In the genomic region with DNA sequence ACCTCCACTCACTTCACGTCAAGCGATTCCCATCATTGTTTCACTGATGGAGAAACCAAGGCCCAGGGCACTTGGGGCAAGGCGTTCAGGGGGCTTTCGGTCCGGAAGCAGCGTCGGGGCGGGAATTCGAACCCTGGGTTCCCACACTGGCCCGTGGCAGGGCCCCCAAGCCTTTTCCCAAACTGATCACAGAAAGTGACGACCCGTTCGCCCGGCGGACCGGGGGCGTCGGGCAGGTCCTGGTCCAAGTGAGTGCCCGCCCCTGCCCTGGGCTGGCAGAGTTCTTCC, we compare ENCODE assay signal across 8 cellular contexts. TPM values are rescaled to one million over a fixed set of nuclear protein-coding genes. Genes with fewer than 3 reads are reported as not detected.
DNase-seq lines count a peak whose midpoint lies in the region; ATAC-seq, FAIRE-seq and TF ChIP-seq lines count a peak whose summit lies in the region.

No MANE protein-coding gene starts in this region.

- H2BK12ac ChIP-seq in H1 (ENCODE audit: low read depth, low read length), result no peak overlapping the region

- peak overlapping the region; percentile 42; the same call in 1 of the 2 replicates for H4K8ac ChIP-seq in H1 (ENCODE audit: extremely low read depth, insufficient read depth, low read length)

- TF ChIP-seq POLR2A in H1 (IDR thresholded peaks at IDR 0.05; ENCODE audit: control extremely low read depth in 1 of 2, low read depth in 2 of 2, low read length in 2 of 2), result no peak
- no peak for TF ChIP-seq POLR2A in H54 (IDR thresholded peaks at IDR 0.05; ENCODE audit: low read depth, low read length)

- no peaks in the 10 kb centered on the region for H3K9me3 ChIP-seq in MG63
- no peaks in the 10 kb centered on the region for H3K9me3 ChIP-seq in H1 (ENCODE audit: insufficient read depth in 2 of 2, low read depth in 1 of 2, low read length in 1 of 2)
- no peaks in the 10 kb centered on the region for H3K9me3 ChIP-seq in pancreas

- TF ChIP-seq EP300 in H1 (IDR thresholded peaks at IDR 0.05; ENCODE audit: borderline replicate concordance in 1 of 2, low read depth in 2 of 2, low read length in 2 of 2), result no peak

- H3K79me2 ChIP-seq in H1 (ENCODE audit: control insufficient read depth in 1 of 2, insufficient read depth in 2 of 2, low read length in 2 of 2), result peaks cover 0 to 24% of the 10 kb centered on the region in 2 experiments; a peak in 2 of 4 replicates

- no peak overlapping the region for H3K14ac ChIP-seq in H1 (ENCODE audit: insufficient read length)

- H3K9ac ChIP-seq in H1 (replicated peaks in 1 of 4; ENCODE audit: extremely low read depth in 1 of 4, low read depth in 3 of 4, low read length in 3 of 4), result peak overlapping the region; percentile 53 to 74 (median 64)

- H3K23ac ChIP-seq in H1 (ENCODE audit: insufficient read length), result no peak overlapping the region

- peak overlapping the region; percentile 65 to 86 for H3K4me2 ChIP-seq in H1 (ENCODE audit: insufficient read depth in 1 of 2, low read depth in 2 of 2, low read length in 2 of 2)

- H2BK20ac ChIP-seq in H1 (ENCODE audit: low read length), result no peak overlapping the region

- H3K56ac ChIP-seq in H1 (replicated peaks; ENCODE audit: insufficient read length, low read depth, low read length), result no peak overlapping the region

- ATAC-seq in GM18868 (IDR thresholded peaks at IDR 0.05; ENCODE audit: unreplicated experiment), result peak; percentile 1
- no peak for ATAC-seq in pancreas
- ATAC-seq in HG03280 (IDR thresholded peaks at IDR 0.05; ENCODE audit: unreplicated experiment), result no peak

- H4K5ac ChIP-seq in H1 (ENCODE audit: insufficient read length, low read depth, low read length), result peak overlapping the region; percentile 62

- FAIRE-seq in H1 (lab: Jason Lieb, UNC), result no peak
- FAIRE-seq in pancreas (lab: Jason Lieb, UNC), result no peak
- FAIRE-seq in H54 (lab: Jason Lieb, UNC), result no peak

- H3K23me2 ChIP-seq in H1 (ENCODE audit: low read depth, low read length), result peaks cover 10% of the 10 kb centered on the region; the same call in 1 of the 2 replicates

- H2AFZ ChIP-seq in H1 (ENCODE audit: low read length), result peak overlapping the region; percentile 97

- no peak overlapping the region for H2AK5ac ChIP-seq in H1 (ENCODE audit: low read depth, low read length)

- no peak for TF ChIP-seq RAD21 in H1 (IDR thresholded peaks at IDR 0.05 in 1 of 2, conservative IDR thresholded peaks at IDR 0.05 in 1 of 2; ENCODE audit: low read depth in 2 of 2, low read length in 2 of 2)

- CTCF ChIA-PET in H1 (lab: Charles Lee; ENCODE audit: partially characterized antibody), result no interaction called here

- TF ChIP-seq CTCF in H1 (IDR thresholded peaks at IDR 0.05; ENCODE audit: control extremely low read depth in 1 of 3, insufficient read depth in 1 of 3, low read depth in 1 of 3, low read length in 3 of 3) (no peak), pancreas (IDR thresholded peaks at IDR 0.05) (no peak)

- H2BK5ac ChIP-seq in H1 (ENCODE audit: low read depth, low read length), result peak overlapping the region; percentile 64; the same call in 1 of the 2 replicates

- H2BK120ac ChIP-seq in H1 (replicated peaks; ENCODE audit: low read depth, low read length), result no peak overlapping the region

- no peak overlapping the region for H3K4ac ChIP-seq in H1 (replicated peaks; ENCODE audit: insufficient read length, low read depth, low read length)

- H3K4me1 ChIP-seq in H1 (replicated peaks in 1 of 4; ENCODE audit: control insufficient read depth in 3 of 4, insufficient read depth in 4 of 4, low read length in 3 of 4) (peaks cover 0 to 7% (median 1%) of the 10 kb centered on the region in 4 experiments; a peak in 2 of 7 replicates), pancreas (peaks cover 0 to 8% (median 3%) of the 10 kb centered on the region in 3 donors)

- H3K27me3 ChIP-seq in MG63 (no peaks in the 10 kb centered on the region), H1 (replicated peaks in 1 of 4; ENCODE audit: control insufficient read depth in 3 of 4, extremely low read depth in 1 of 4, insufficient read depth in 3 of 4, low read length in 3 of 4) (no peaks in the 10 kb centered on the region), pancreas (no peaks in the 10 kb centered on the region)

- H2BK15ac ChIP-seq in H1 (ENCODE audit: low read length), result no peak overlapping the region

- WGBS in H1 (ENCODE audit: extremely low coverage in 1 of 2, insufficient coverage in 1 of 2, insufficient read length in 1 of 2, insufficient replicate concordance in 2 of 2, low coverage in 1 of 2, low lambda C conversion rate in 2 of 2, missing lambda C conversion rate in 1 of 2), 2 experiments, result 2% methylated on average over 9 of the region's 19 CpGs; no CpG with 5 or more reads in 1 of the 2 experiments
- 0% methylated on average over 19 of the region's 19 CpGs for WGBS in pancreas, 2 donors

- DNase-seq in MG63 (no peak), H1 (ENCODE audit: low read depth in 1 of 2, low spot score in 2 of 2) (no peak), pancreas (no peak), NOMO-1 treated with dmso at 0.1 percent for 144 hours (lab: John Stamatoyannopoulos, UW; ENCODE audit: unreplicated experiment) (no peak), H54 (ENCODE audit: insufficient read length, low spot score) (no peak), cerebellar nuclear complex (lab: John Stamatoyannopoulos, UW) (no peak)

- H3K79me1 ChIP-seq in H1 (ENCODE audit: low read depth, low read length), result peaks cover 5% of the 10 kb centered on the region

- intact Hi-C loops in pancreas (cut with DNase I), result no loop called here

- H3K4me3 ChIP-seq in MG63 (peak overlapping the region; percentile 65), H1 (ENCODE audit: extremely low read depth in 1 of 4, insufficient read depth in 2 of 4, low read depth in 3 of 4, low read length in 4 of 4) (peak overlapping the region; percentile 67 to 97 (median 92)), pancreas (peak overlapping the region; percentile 57 to 78 (median 68))

- H3K27ac ChIP-seq in H1 (ENCODE audit: low read depth, low read length), result peak overlapping the region; percentile 74
- peak overlapping the region; percentile 95 to 99 (median 97) for H3K27ac ChIP-seq in pancreas

- no peaks in the 10 kb centered on the region; the same call in 1 of the 2 replicates for H3K36me3 ChIP-seq in MG63
- peaks cover under 1 to 10% (median 6%) of the 10 kb centered on the region in 4 experiments; a peak in 4 of 8 replicates for H3K36me3 ChIP-seq in H1 (ENCODE audit: control insufficient read depth in 2 of 4, insufficient read depth in 4 of 4, low read length in 3 of 4)
- peaks cover 0 to 5% (median 5%) of the 10 kb centered on the region in 3 donors for H3K36me3 ChIP-seq in pancreas

- H3K18ac ChIP-seq in H1 (ENCODE audit: extremely low read depth, low read length), result peak overlapping the region; percentile 78; the same call in 1 of the 2 replicates

- peaks cover 0 to 14% of the 10 kb centered on the region in 2 experiments for H4K20me1 ChIP-seq in H1 (replicated peaks in 1 of 2; ENCODE audit: control insufficient read depth in 1 of 2, insufficient read depth in 2 of 2, low read length in 2 of 2)

- POLR2A ChIA-PET in H1 (lab: Charles Lee; ENCODE audit: partially characterized antibody), result interaction anchor here (0.7 to 2.1 kb wide), 4 partner anchors 13 to 25 kb away, joined by 3 to 15 read pairs (median 6); no protein-coding TSS in a partner anchor

- no peak overlapping the region for H4K91ac ChIP-seq in H1 (replicated peaks; ENCODE audit: insufficient read length, low read length)

TF ChIP-seq in H1, 55 proteins besides CTCF, POLR2A, EP300 and RAD21:
- no peak for TF ChIP-seq BACH1 (IDR thresholded peaks at IDR 0.05; ENCODE audit: low read length)

RNA-seq across cellular contexts. Expression of gene MON1B, which starts 0.9 kb away (rescaled TPM):
- 1.8 and 3.3 TPM in 2 replicates for total RNA-seq in MG63 (2014; rRNA removed; shearing (Covaris generic); ENCODE audit: low replicate concordance)
- total RNA-seq in H1 (2021; fragmentation: NEBNext Ultra II Directional; extraction: Animal tissue kit (Norgen Biotek cat#: 25700)), result 44.2 and 45.9 TPM in 2 replicates
- polyA plus RNA-seq in H1 (2011; rRNA removed), result 20.0 and 42.4 TPM in 2 replicates
- polyA plus RNA-seq in H1 (2011; cell fraction: cytosol; rRNA removed), result 23.9 TPM
- polyA plus RNA-seq in H1 (2011; cell fraction: nucleus; rRNA removed), result 62.1 TPM
- polyA plus RNA-seq in H1 (2012, experiment 1 of 2), result 20.1 to 31.4 TPM (median 27.4 TPM) in 4 replicates
- polyA plus RNA-seq in H1 (2012, experiment 2 of 2), result 13.4 TPM
- 20.7 TPM for polyA plus RNA-seq in H1 (2013, experiment 1 of 2)
- 18.6 TPM for polyA plus RNA-seq in H1 (2013, experiment 2 of 2)
- 19.3 and 19.6 TPM in 2 replicates for polyA minus RNA-seq in H1 (2011; rRNA and poly(A)+ RNA removed)
- 15.5 TPM for polyA minus RNA-seq in H1 (2011; cell fraction: cytosol; rRNA and poly(A)+ RNA removed)
- polyA minus RNA-seq in H1 (2011; cell fraction: nucleus; rRNA and poly(A)+ RNA removed), result 23.6 TPM
- 10 to 100 TPM; 16.7 to 35.9 (median 23.8) TPM for total RNA-seq in pancreas
- 10 to 100 TPM; 14.8 to 17.9 TPM for polyA plus RNA-seq in pancreas

RNA-seq across cellular contexts. Expression of gene SYCE1L, which starts 9.1 kb away (rescaled TPM):
- not detected in 2 replicates for total RNA-seq in MG63 (2014; rRNA removed; shearing (Covaris generic); ENCODE audit: low replicate concordance)
- total RNA-seq in H1 (2021; fragmentation: NEBNext Ultra II Directional; extraction: Animal tissue kit (Norgen Biotek cat#: 25700)), result 5.8 and 10.0 TPM in 2 replicates
- polyA plus RNA-seq in H1 (2011; rRNA removed) (2.6 and 6.8 TPM in 2 replicates), pancreas (1 to 10 TPM; 4.3 to 8.2 TPM)
- polyA plus RNA-seq in H1 (2011; cell fraction: cytosol; rRNA removed), result 1.5 TPM
- polyA plus RNA-seq in H1 (2011; cell fraction: nucleus; rRNA removed), result 27.2 TPM
- polyA plus RNA-seq in H1 (2012, experiment 1 of 2), result 1.8 to 20.9 TPM (median 2.9 TPM) in 4 replicates
- 0.37 TPM for polyA plus RNA-seq in H1 (2012, experiment 2 of 2)
- polyA plus RNA-seq in H1 (2013, experiment 1 of 2), result 8.9 TPM
- 5.8 TPM for polyA plus RNA-seq in H1 (2013, experiment 2 of 2)
- not detected in 2 replicates for polyA minus RNA-seq in H1 (2011; rRNA and poly(A)+ RNA removed)
- not detected for polyA minus RNA-seq in H1 (2011; cell fraction: cytosol; rRNA and poly(A)+ RNA removed)
- polyA minus RNA-seq in H1 (2011; cell fraction: nucleus; rRNA and poly(A)+ RNA removed), result 2.2 TPM
- 1 to 10 TPM in 5 of 6 donors, under 1 TPM in 1; 0.52 to 3.6 (median 3.1) TPM for total RNA-seq in pancreas
